ENCODE assay signal across 8 cellular contexts in the genomic region with DNA sequence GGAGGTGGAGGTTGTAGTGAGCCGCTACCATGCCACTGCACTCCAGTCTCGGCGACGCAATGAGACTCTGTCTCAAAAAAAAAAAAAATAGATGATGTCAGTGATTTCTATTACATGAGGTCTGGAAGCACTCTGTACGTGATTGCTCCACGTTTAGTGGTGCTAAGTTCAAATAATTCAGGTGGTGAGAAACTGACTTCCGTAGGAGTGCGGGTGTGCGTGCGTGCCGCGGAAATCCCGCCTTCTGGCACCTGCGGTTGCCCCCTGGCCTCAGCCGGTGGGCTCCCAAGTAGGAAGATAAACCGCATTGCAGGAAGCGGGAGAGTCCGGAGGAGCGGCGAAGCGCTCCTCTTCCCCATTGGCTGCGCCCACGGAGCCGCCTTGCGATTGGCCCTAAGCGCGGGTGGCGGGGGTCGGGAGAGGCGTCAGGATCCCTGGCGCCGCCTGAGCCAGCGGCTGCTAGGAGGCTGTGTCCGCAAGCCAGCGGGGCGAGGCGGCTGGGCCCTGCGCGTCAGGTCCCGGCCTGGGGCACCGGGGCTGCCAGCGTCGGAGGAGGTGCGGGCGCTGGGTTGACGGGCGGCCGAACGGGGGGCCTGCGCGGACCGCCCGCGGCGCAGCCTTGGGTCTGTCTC. TPM values are rescaled to one million over a fixed set of nuclear protein-coding genes. Genes with fewer than 3 reads are reported as not detected.
A peak's percentile ranks its signal among the peaks of the same experiment; 100 is the strongest.
DNase-seq lines count a peak whose midpoint lies in the region; ATAC-seq, FAIRE-seq and TF ChIP-seq lines count a peak whose summit lies in the region.
"Not testable (repeated sequence)": the region's sequence is repeated elsewhere in the genome, so short reads cannot be mapped to it uniquely, and the experiment has no call there.

No MANE protein-coding gene starts in this region.

- H3K23ac ChIP-seq in H9 (ENCODE audit: insufficient read length, low read depth, low read length), result not testable (repeated sequence)

- not testable (repeated sequence) for H3K4me1 ChIP-seq in H9 (ENCODE audit: insufficient read depth, low read length); left ventricle myocardium inferior; pancreas

- H4K91ac ChIP-seq in H9 (ENCODE audit: insufficient read length, low read depth, low read length), result not testable (repeated sequence)

- H2BK12ac ChIP-seq in H9 (ENCODE audit: insufficient read length, low read depth, low read length), result not testable (repeated sequence)

- POLR2A ChIA-PET in activated B cell treated with CpG ODN at 0.5 μM for 24 hours (lab: Charles Lee), result interaction anchor here (0.7 kb wide), 1 partner anchor 68 kb away, joined by 4 read pairs; no protein-coding TSS in a partner anchor

- not testable (repeated sequence) for H3K9me3 Mint-ChIP-seq in H9; activated B cell treated with CpG ODN at 0.5 μM for 24 hours; stimulated activated naive CD8-positive, alpha-beta T cell treated with anti-CD3 and anti-CD28 coated beads, Interleukin-15, amount 100 ng/mL, for 72 hours

- H3K36me3 Mint-ChIP-seq in H9 (ENCODE audit: insufficient read depth in 1 of 3, low read depth in 3 of 3); activated B cell treated with CpG ODN at 0.5 μM for 24 hours (ENCODE audit: low read depth): not testable (repeated sequence)

- H3K27ac Mint-ChIP-seq in H9, result not testable (repeated sequence)
- H3K27ac Mint-ChIP-seq in activated B cell treated with CpG ODN at 0.5 μM for 24 hours, result peak overlapping the region; percentile 76
- H3K27ac Mint-ChIP-seq in stimulated activated naive CD8-positive, alpha-beta T cell treated with anti-CD3 and anti-CD28 coated beads, Interleukin-15, amount 100 ng/mL, for 72 hours, result peak overlapping the region in 1 of 2 donors; percentile 54

- not testable (repeated sequence) for H4K8ac ChIP-seq in H9 (replicated peaks; ENCODE audit: insufficient read length, low read depth, low read length)

- not testable (repeated sequence) for H2AFZ ChIP-seq in H9 (ENCODE audit: low read length)

- H3K4me3 Mint-ChIP-seq in H9 (peak overlapping the region; percentile 54 to 73), activated B cell treated with CpG ODN at 0.5 μM for 24 hours (peak overlapping the region; percentile 87)
- peak overlapping the region; percentile 85 to 86 for H3K4me3 Mint-ChIP-seq in stimulated activated naive CD8-positive, alpha-beta T cell treated with anti-CD3 and anti-CD28 coated beads, Interleukin-15, amount 100 ng/mL, for 72 hours

- H4K5ac ChIP-seq in H9 (ENCODE audit: insufficient read length, low read depth, low read length), result not testable (repeated sequence)

- H3K4me1 Mint-ChIP-seq in H9, result not testable (repeated sequence)
- H3K4me1 Mint-ChIP-seq in activated B cell treated with CpG ODN at 0.5 μM for 24 hours, result peaks cover 13% of the 10 kb centered on the region
- peaks cover 18% of the 10 kb centered on the region for H3K4me1 Mint-ChIP-seq in stimulated activated naive CD8-positive, alpha-beta T cell treated with anti-CD3 and anti-CD28 coated beads, Interleukin-15, amount 100 ng/mL, for 72 hours

- not testable (repeated sequence) for H3K9ac ChIP-seq in H9 (ENCODE audit: extremely low read depth, insufficient read length, low read length)

- not testable (repeated sequence) for H3K9me3 ChIP-seq in H9 (ENCODE audit: control insufficient read depth, low read depth, low read length); left ventricle myocardium inferior (replicated peaks); pancreas

- peak overlapping the region; percentile 32 for H3K4me2 ChIP-seq in H9 (ENCODE audit: insufficient read depth, insufficient read length, low read length)

- peaks cover 27% of the 10 kb centered on the region for H3K27me3 Mint-ChIP-seq in H9 (ENCODE audit: low read depth)
- not testable (repeated sequence) for H3K27me3 Mint-ChIP-seq in activated B cell treated with CpG ODN at 0.5 μM for 24 hours
- H3K27me3 Mint-ChIP-seq in stimulated activated naive CD8-positive, alpha-beta T cell treated with anti-CD3 and anti-CD28 coated beads, Interleukin-15, amount 100 ng/mL, for 72 hours, result peaks cover 32% of the 10 kb centered on the region

- DNase-seq in DMS79 treated with DMSO at 0.1 percent for 48 hours (lab: John Stamatoyannopoulos, UW), result peak; percentile 23
- DNase-seq in H9, result peak; percentile 84
- DNase-seq in NCI-H128 (lab: John Stamatoyannopoulos, UW; ENCODE audit: unreplicated experiment), result peak; percentile 11
- DNase-seq in activated B cell treated with CpG ODN at 0.5 μM for 24 hours, result peak; percentile 54
- DNase-seq in astrocyte of the hippocampus (ENCODE audit: low read depth, low spot score), result peak; percentile 58
- peak; percentile 30 for DNase-seq in left ventricle myocardium inferior
- DNase-seq in pancreas, result peak in 5 of 6 donors; percentile 31 to 78 (median 56)
- peak; percentile 17 to 29 for DNase-seq in stimulated activated naive CD8-positive, alpha-beta T cell treated with anti-CD3 and anti-CD28 coated beads, Interleukin-15, amount 100 ng/mL, for 72 hours

- H3K18ac ChIP-seq in H9 (ENCODE audit: insufficient read length, low read depth, low read length), result not testable (repeated sequence)

- H3K36me3 ChIP-seq in left ventricle myocardium inferior, pancreas: not testable (repeated sequence)

- not testable (repeated sequence) for H3K56ac ChIP-seq in H9 (ENCODE audit: insufficient read length, low read depth, low read length)

- not testable (repeated sequence) for H2BK5ac ChIP-seq in H9 (ENCODE audit: insufficient read length, low read length)

- FAIRE-seq in pancreas (lab: Jason Lieb, UNC), result not testable (repeated sequence)

- CTCF ChIA-PET in activated B cell treated with CpG ODN at 0.5 μM for 24 hours (lab: Charles Lee), result not testable (repeated sequence)

- not testable (repeated sequence) for H3K23me2 ChIP-seq in H9 (ENCODE audit: insufficient read length, low read depth, low read length, poor library complexity, severe bottlenecking)

- not testable (repeated sequence) for H3K79me2 ChIP-seq in H9 (ENCODE audit: insufficient read depth, low read length)

- H3K27me3 ChIP-seq in H9 (ENCODE audit: insufficient read depth, low read length); pancreas: not testable (repeated sequence)
- H3K27me3 ChIP-seq in left ventricle myocardium inferior (ENCODE audit: low read depth), result peaks cover 18% of the 10 kb centered on the region

- not testable (repeated sequence) for H2AK5ac ChIP-seq in H9 (ENCODE audit: insufficient read length, low read length)

- intact Hi-C loops in activated B cell treated with CpG ODN at 0.5 μM for 24 hours (cut with micrococcal nuclease), result loop anchor here (1.0 kb wide), 1 partner anchor 23 kb away; no protein-coding TSS in a partner anchor
- intact Hi-C loops in left ventricle myocardium inferior (cut with micrococcal nuclease); pancreas (cut with DNase I): not testable (repeated sequence)

- ATAC-seq in activated B cell treated with CpG ODN at 0.5 μM for 24 hours (ENCODE audit: low read depth) (peak; percentile 78), pancreas (peak; percentile 88 to 99 (median 98))
- ATAC-seq in stimulated activated naive CD8-positive, alpha-beta T cell treated with anti-CD3 and anti-CD28 coated beads, Interleukin-15, amount 100 ng/mL, for 72 hours, result peak; percentile 89

- H3K4me3 ChIP-seq in left ventricle myocardium inferior (peak overlapping the region; percentile 67), pancreas (peak overlapping the region; percentile 7 to 46 (median 35))

- not testable (repeated sequence) for H2BK15ac ChIP-seq in H9 (ENCODE audit: low read depth, low read length)

- H2BK20ac ChIP-seq in H9 (ENCODE audit: low read depth, low read length, poor library complexity, severe bottlenecking), result not testable (repeated sequence)

- not testable (repeated sequence) for H4K20me1 ChIP-seq in H9 (ENCODE audit: control insufficient read depth, insufficient read depth, insufficient read length)

- not testable (repeated sequence) for H3T11ph ChIP-seq in H9 (ENCODE audit: low read length)

- not testable (repeated sequence) for H3K4ac ChIP-seq in H9 (ENCODE audit: low read depth, low read length)

- H3K79me1 ChIP-seq in H9 (ENCODE audit: insufficient read depth, low read depth, low read length, poor library complexity, severe bottlenecking), result not testable (repeated sequence)

- H3K14ac ChIP-seq in H9 (ENCODE audit: insufficient read depth, low read length), result not testable (repeated sequence)

- H2BK120ac ChIP-seq in H9 (ENCODE audit: low read depth, low read length, poor library complexity, severe bottlenecking), result not testable (repeated sequence)

- TF ChIP-seq CTCF in H9 (conservative IDR thresholded peaks at IDR 0.05); activated B cell treated with CpG ODN at 0.5 μM for 24 hours (IDR thresholded peaks at IDR 0.05); left ventricle myocardium inferior (IDR thresholded peaks at IDR 0.05; ENCODE audit: borderline replicate concordance); pancreas (IDR thresholded peaks at IDR 0.05): not testable (repeated sequence)

- H3K27ac ChIP-seq in H9 (ENCODE audit: insufficient read length, low read depth, low read length); left ventricle myocardium inferior (replicated peaks); pancreas: not testable (repeated sequence)

- WGBS in H9 (ENCODE audit: extremely low coverage, insufficient read length, low lambda C conversion rate), result no CpG with 5 or more reads among the region's 55 CpGs
- 3% methylated on average over 55 of the region's 55 CpGs for WGBS in pancreas, 2 donors

RNA-seq across cellular contexts. Expression of a gene that starts 28.9 kb away (rescaled TPM):
- total RNA-seq in H9 (2021) (18.4 and 20.4 TPM in 2 replicates), activated B cell treated with CpG ODN at 0.5 μM for 24 hours (16.2 and 19.8 TPM in 2 replicates), left ventricle myocardium inferior (5.3 TPM), pancreas (1 to 10 TPM; 5.4 to 7.8 (median 6.9) TPM)
- 1 to 10 TPM; 2.1 to 4.5 TPM for polyA plus RNA-seq in pancreas

Comparison
In these comparisons a context has a peak if more than half of its experiments do, and no peak if none do; other contexts are left out.
1. DNase-seq: peak in every context shown above with its lines; median percentile 84 in H9; 58 in astrocyte of the hippocampus; 56 in pancreas; 54 in activated B cell treated with CpG ODN at 0.5 μM for 24 hours; 30 in left ventricle myocardium inferior; 23 in DMS79 treated with DMSO at 0.1 percent for 48 hours; 23 in stimulated activated naive CD8-positive, alpha-beta T cell treated with anti-CD3 and anti-CD28 coated beads, Interleukin-15, amount 100 ng/mL, for 72 hours; 11 in NCI-H128.